10 cellular contexts compared by ENCODE assay signal in genomic region chr1:203402609-203403337, GRCh38. TPM values are rescaled to one million over a fixed set of nuclear protein-coding genes. Genes with fewer than 3 reads are reported as not detected.
DNase-seq lines count a peak whose midpoint lies in the region; TF ChIP-seq lines count a peak whose summit lies in the region.
"Had no signal": no experiment of that assay in that cellular context is flagged by ENCODE, and none has a peak within 500 bp of the region (broad histone marks: within the 10 kb centered on the region; RNA-seq: fewer than 3 reads in every experiment).

No MANE protein-coding gene starts in this region.

- H3K9me3 Mint-ChIP-seq in endodermal cell, result no peaks in the 10 kb centered on the region
- H3K9me3 Mint-ChIP-seq: activated T-helper 2 cell treated with anti-CD3 and anti-CD28 coated beads, Interferon-gamma antibody, Interleukin-2, Interleukin-4, amounts not matched to agents 10 μg/mL and 5 μg/mL and 100 μg/mL, durations not matched to agents 14 hours and 24 hours and 36 hours had no signal

- POLR2A ChIA-PET in RWPE1 (lab: Yijun Ruan, JAX; ENCODE audit: low non-redundant PET), result no interaction called here

- no peak overlapping the region for H2AK5ac ChIP-seq in neuronal stem cell (ENCODE audit: low read depth, low read length)

- TF ChIP-seq CTCF in AG09309 (IDR thresholded peaks at IDR 0.05; ENCODE audit: control insufficient read depth, insufficient read depth, low read depth, low read length, missing control alignments) (no peak), RWPE1 (conservative IDR thresholded peaks at IDR 0.05; ENCODE audit: low read depth) (no peak), esophagus squamous epithelium (IDR thresholded peaks at IDR 0.05) (no peak), endodermal cell (conservative IDR thresholded peaks at IDR 0.05) (no peak)

- no peak overlapping the region for H3K14ac ChIP-seq in neuronal stem cell (ENCODE audit: low read length)

- H3K27me3 ChIP-seq in esophagus squamous epithelium, result peaks cover 0 to 6% (median 0%) of the 10 kb centered on the region in 4 donors
- peaks cover 0 to 10% (median 0%) of the 10 kb centered on the region in 3 experiments for H3K27me3 ChIP-seq in neuronal stem cell (ENCODE audit: control insufficient read depth in 3 of 3, insufficient read depth in 3 of 3, low read depth in 1 of 3, low read length in 3 of 3)
- no peaks in the 10 kb centered on the region for H3K27me3 ChIP-seq in endodermal cell (ENCODE audit: control insufficient read depth, insufficient read depth, low read length, poor library complexity, severe bottlenecking)

- 28 to 41% methylated on average over 6 of the region's 6 CpGs for WGBS in esophagus squamous epithelium, 2 donors
- WGBS in neuronal stem cell (ENCODE audit: extremely low coverage in 2 of 2, insufficient read length in 2 of 2, insufficient replicate concordance in 1 of 2), 2 donors, result no CpG with 5 or more reads among the region's 6 CpGs
- WGBS in endodermal cell (ENCODE audit: insufficient coverage in 1 of 2, insufficient read length in 1 of 2), 2 experiments, result 79 to 91% methylated on average over 4 to 5 of the region's 6 CpGs

- intact Hi-C loops in esophagus squamous epithelium (cut with DNase I), result no loop called here

- DNase-seq in AG09309 (ENCODE audit: low read depth), result peak; percentile 76
- peak; percentile 73 for DNase-seq in RWPE1 (ENCODE audit: low spot score)
- no peak for DNase-seq in esophagus squamous epithelium (lab: John Stamatoyannopoulos, UW)
- DNase-seq in neuronal stem cell (ENCODE audit: low spot score), result no peak
- DNase-seq in GM19238 (ENCODE audit: insufficient read length, low spot score), result no peak
- no peak for DNase-seq in middle frontal gyrus (ENCODE audit: extremely low spot score, low spot score)
- no peak for DNase-seq in NCI-H446 (lab: John Stamatoyannopoulos, UW)
- DNase-seq in endodermal cell, result no peak

- CTCF ChIA-PET in RWPE1 (lab: Yijun Ruan, JAX), result interaction anchor here (0.6 to 1.0 kb wide), 2 partner anchors 40 to 802 kb away, joined by 3 read pairs; no protein-coding TSS in a partner anchor

- H3K4ac ChIP-seq in neuronal stem cell (ENCODE audit: low read length), result no peak overlapping the region

- H3K4me1 Mint-ChIP-seq in endodermal cell, result peaks cover 20% of the 10 kb centered on the region

- no peaks in the 10 kb centered on the region for H3K79me1 ChIP-seq in neuronal stem cell (ENCODE audit: low read depth, low read length)

- H3K27ac Mint-ChIP-seq in endodermal cell, result no peak overlapping the region
- H3K27ac Mint-ChIP-seq: activated T-helper 2 cell treated with anti-CD3 and anti-CD28 coated beads, Interferon-gamma antibody, Interleukin-2, Interleukin-4, amounts not matched to agents 10 μg/mL and 5 μg/mL and 100 μg/mL, durations not matched to agents 14 hours and 24 hours and 36 hours had no signal

- no peak overlapping the region for H2BK15ac ChIP-seq in neuronal stem cell (ENCODE audit: low read length)

- no peak for TF ChIP-seq POLR2A in esophagus squamous epithelium (IDR thresholded peaks at IDR 0.05)

- no peaks in the 10 kb centered on the region for H3K36me3 Mint-ChIP-seq in endodermal cell (ENCODE audit: low read depth)

- no peak overlapping the region for H3K18ac ChIP-seq in neuronal stem cell (ENCODE audit: low read length)

- peaks cover 0 to 42% (median 34%) of the 10 kb centered on the region in 3 donors for H3K4me1 ChIP-seq in esophagus squamous epithelium
- H3K4me1 ChIP-seq in neuronal stem cell (ENCODE audit: control insufficient read depth in 2 of 2, insufficient read depth in 1 of 2, low read depth in 1 of 2, low read length in 2 of 2), result peaks cover 0 to 4% of the 10 kb centered on the region in 2 donors
- peaks cover 5% of the 10 kb centered on the region for H3K4me1 ChIP-seq in endodermal cell (ENCODE audit: control insufficient read depth, insufficient read depth, low read length)

- H3K4me3 ChIP-seq in AG09309 (ENCODE audit: control insufficient read depth, low read depth, low read length), result no peak overlapping the region
- H3K4me3 ChIP-seq in esophagus squamous epithelium, result no peak overlapping the region
- H3K4me3 ChIP-seq in neuronal stem cell (ENCODE audit: low read length in 2 of 2), result no peak overlapping the region
- H3K4me3 ChIP-seq in endodermal cell (ENCODE audit: low read length), result no peak overlapping the region

- H3K9ac ChIP-seq in neuronal stem cell (ENCODE audit: low read depth, low read length, poor library complexity) (no peak overlapping the region), endodermal cell (ENCODE audit: extremely low read depth, low read length, poor library complexity, severe bottlenecking) (no peak overlapping the region)

- H3K23ac ChIP-seq in neuronal stem cell (ENCODE audit: low read depth, low read length, poor library complexity), result no peak overlapping the region

- no peak overlapping the region for H2BK5ac ChIP-seq in neuronal stem cell (ENCODE audit: low read length)

- H3K36me3 ChIP-seq in esophagus squamous epithelium (no peaks in the 10 kb centered on the region), neuronal stem cell (replicated peaks in 1 of 2; ENCODE audit: control insufficient read depth in 2 of 2, insufficient read depth in 2 of 2, low read length in 2 of 2) (no peaks in the 10 kb centered on the region), endodermal cell (ENCODE audit: control insufficient read depth, insufficient read depth, low read length) (no peaks in the 10 kb centered on the region)
- H3K36me3 ChIP-seq: neutrophil had no signal

- H4K91ac ChIP-seq in neuronal stem cell (ENCODE audit: low read depth, low read length, poor library complexity), result no peak overlapping the region

- H3K27ac ChIP-seq in RWPE1 (no peak overlapping the region), esophagus squamous epithelium (peak overlapping the region; percentile 43 to 82 (median 74)), neuronal stem cell (replicated peaks; ENCODE audit: low read length) (peak overlapping the region; percentile 3), endodermal cell (ENCODE audit: low read depth, low read length) (no peak overlapping the region)
- H3K27ac ChIP-seq: neutrophil had no signal

- no peak overlapping the region for H2BK12ac ChIP-seq in neuronal stem cell (ENCODE audit: low read length)

- H3K27me3 Mint-ChIP-seq in endodermal cell (ENCODE audit: insufficient read depth), result peaks cover under 1% of the 10 kb centered on the region

- no peak overlapping the region for H3K4me3 Mint-ChIP-seq in endodermal cell

- no peak overlapping the region for H4K8ac ChIP-seq in neuronal stem cell (ENCODE audit: low read depth, low read length)

- H2AFZ ChIP-seq in neuronal stem cell (ENCODE audit: low read length), result no peak overlapping the region

- H3K9me3 ChIP-seq in esophagus squamous epithelium, result no peaks in the 10 kb centered on the region
- H3K9me3 ChIP-seq in neuronal stem cell (replicated peaks in 1 of 2; ENCODE audit: control insufficient read depth in 2 of 2, insufficient read depth in 1 of 2, low read depth in 1 of 2, low read length in 2 of 2), result no peaks in the 10 kb centered on the region
- H3K9me3 ChIP-seq in endodermal cell (ENCODE audit: control insufficient read depth, low read length), result no peaks in the 10 kb centered on the region
- H3K9me3 ChIP-seq: neutrophil had no signal

- H3K4me2 ChIP-seq in neuronal stem cell (ENCODE audit: insufficient read depth, low read length, poor library complexity, severe bottlenecking), result no peak overlapping the region

- H2BK120ac ChIP-seq in neuronal stem cell (ENCODE audit: low read depth, low read length), result no peak overlapping the region

RNA-seq across cellular contexts. Expression of gene FMOD, which starts 51.9 kb away (rescaled TPM):
- total RNA-seq in esophagus squamous epithelium, result 10 to 100 TPM in 2 of 4 donors, 1 to 10 TPM in 2; 4.3 to 29.9 (median 9.9) TPM
- polyA plus RNA-seq in neuronal stem cell (2013, experiment 1 of 2), result 2.0 TPM
- polyA plus RNA-seq in neuronal stem cell (2013, experiment 2 of 2), result 2.0 TPM
- total RNA-seq in endodermal cell, result 1 to 10 TPM; 2.9 to 4.8 TPM
- polyA plus RNA-seq in endodermal cell (2013, experiment 1 of 2), result 2.4 TPM
- 1.4 TPM for polyA plus RNA-seq in endodermal cell (2013, experiment 2 of 2)

Comparison
In these comparisons a context has a peak if more than half of its experiments do, and no peak if none do; other contexts are left out.
1. DNase-seq: peak in AG09309 (single experiment) and RWPE1 (single experiment); none in esophagus squamous epithelium (single experiment), neuronal stem cell (single experiment), GM19238 (single experiment), middle frontal gyrus (single experiment), NCI-H446 (0 of 2) and endodermal cell (single experiment).
2. H3K27ac ChIP-seq: peak in esophagus squamous epithelium (4 of 4) and neuronal stem cell (single experiment); none in RWPE1 (single experiment) and endodermal cell (single experiment).